21 cellular contexts compared by ENCODE assay signal in the genomic region with DNA sequence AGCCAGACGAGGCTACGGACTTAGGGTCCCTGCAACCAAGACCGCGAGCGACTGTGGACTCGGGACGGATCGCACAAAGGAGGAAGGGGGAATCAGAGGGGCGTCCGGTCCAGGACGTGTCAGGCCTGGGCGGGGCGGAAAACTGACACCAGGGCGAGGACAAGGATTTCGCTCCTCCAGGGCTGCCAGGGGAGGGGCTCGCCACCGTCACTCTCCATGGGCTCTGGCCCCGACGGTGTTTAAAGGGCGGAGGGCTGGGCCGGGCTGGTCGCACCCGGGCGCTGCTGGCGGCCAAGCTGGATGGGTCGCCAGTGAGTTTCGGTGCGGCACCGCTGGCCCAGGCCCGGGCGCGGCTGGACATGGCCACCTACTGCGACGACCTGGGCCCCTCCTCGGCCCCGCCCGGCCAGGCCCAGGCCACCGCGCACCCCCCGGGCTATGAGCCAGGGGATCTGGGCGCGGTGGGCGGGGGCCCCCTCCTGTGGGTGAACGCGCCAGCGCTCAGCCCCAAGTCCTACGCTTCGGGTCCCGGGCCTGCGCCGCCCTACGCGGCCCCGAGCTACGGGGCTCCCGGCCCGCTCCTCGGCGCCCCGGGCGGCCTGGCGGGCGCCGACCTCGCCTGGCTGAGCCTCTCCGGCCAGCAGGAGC. TPM values are rescaled to one million over a fixed set of nuclear protein-coding genes. Genes with fewer than 3 reads are reported as not detected.
DNase-seq lines count a peak whose midpoint lies in the region; ATAC-seq, FAIRE-seq and TF ChIP-seq lines count a peak whose summit lies in the region.
"Had no signal": no experiment of that assay in that cellular context is flagged by ENCODE, and none has a peak within 500 bp of the region (broad histone marks: within the 10 kb centered on the region; RNA-seq: fewer than 3 reads in every experiment).

Gene FOXI2 (plus strand): TSS at position 271 of the 648 bp plus-strand sequence. CDS start 89 bp downstream, at position 360.

- DNase-seq in SK-N-SH (peak; percentile 37), glutamatergic neuron (peak; percentile 45), mucosa of descending colon (no peak), testis (no peak), small intestine (no peak), T-helper 1 cell (no peak)
- no peak for DNase-seq in stimulated activated CD4-positive, alpha-beta T cell treated with anti-CD3 and anti-CD28 coated beads, Interleukin-4, amount 100 ng/mL, for 1 hour
- DNase-seq: activated naive CD4-positive, alpha-beta T cell treated with anti-CD3 and anti-CD28 coated beads, Interleukin-2, amount 10 ng/mL, durations not matched to agents 7 days and 5 days; brain microvascular endothelial cell; CD8-positive, alpha-beta T cell; NCI-H2029; NCI-H510A treated with DMSO at 0.1 percent for 48 hours; pancreas; PC-3; SW 1271 had no signal

- no peak within 1 kb of the TSS for H2AFZ ChIP-seq in SK-N-SH (ENCODE audit: low read depth)

- intact Hi-C loops in mucosa of descending colon (cut with DNase I, micrococcal nuclease) = no loop called here
- intact Hi-C loops in testis (cut with DNase I; ENCODE audit: low total_unique reads) = no loop called here

- no peak within 1 kb of the TSS for H3K4me2 ChIP-seq in SK-N-SH

- peaks cover 2% of the 10 kb centered on the region for H3K9me3 Mint-ChIP-seq in glutamatergic neuron (ENCODE audit: unreplicated experiment)
- H3K9me3 Mint-ChIP-seq: activated naive CD4-positive, alpha-beta T cell treated with anti-CD3 and anti-CD28 coated beads, Interleukin-2, amount 10 ng/mL, durations not matched to agents 7 days and 5 days; CD8-positive, alpha-beta T cell had no signal

- H3K36me3 ChIP-seq in SK-N-SH (replicated peaks in 1 of 2; ENCODE audit: control insufficient read depth in 1 of 2, insufficient read depth in 2 of 2, low read length in 1 of 2) (no peaks in the 10 kb centered on the region), mucosa of descending colon (ENCODE audit: low read depth) (no peaks in the 10 kb centered on the region), testis (ENCODE audit: low read depth, missing control alignments) (no peaks in the 10 kb centered on the region), small intestine (ENCODE audit: control insufficient read depth in 2 of 2, insufficient read depth in 2 of 2, low read length in 2 of 2) (no peaks in the 10 kb centered on the region)
- H3K36me3 ChIP-seq: brain microvascular endothelial cell, pancreas, upper lobe of left lung had no signal

- H3F3A ChIP-seq in SK-N-SH (replicated peaks; ENCODE audit: insufficient read depth) = no peaks in the 10 kb centered on the region

- H3K79me2 ChIP-seq in SK-N-SH (ENCODE audit: insufficient read depth) = no peaks in the 10 kb centered on the region

- no peaks in the 10 kb centered on the region for H3K4me1 Mint-ChIP-seq in glutamatergic neuron (ENCODE audit: low read depth, unreplicated experiment)
- H3K4me1 Mint-ChIP-seq: activated naive CD4-positive, alpha-beta T cell treated with anti-CD3 and anti-CD28 coated beads, Interleukin-2, amount 10 ng/mL, durations not matched to agents 7 days and 5 days had no signal

- TF ChIP-seq EP300 in SK-N-SH (IDR thresholded peaks at IDR 0.05; ENCODE audit: borderline replicate concordance in 1 of 2, low read depth in 1 of 2, low read length in 1 of 2) = no peak

- no peak for TF ChIP-seq POLR2A in testis (IDR thresholded peaks at IDR 0.05)

- WGBS in SK-N-SH (ENCODE audit: low lambda C conversion rate) = 7% methylated on average over 3 of the region's 66 CpGs
- WGBS in testis, 2 donors = 5 to 20% methylated on average over 4 to 30 of the region's 66 CpGs
- WGBS in small intestine, 3 donors = 3 to 9% (median 6%) methylated on average over 55 to 66 of the region's 66 CpGs

- H3K9me3 ChIP-seq in SK-N-SH (no peaks in the 10 kb centered on the region), mucosa of descending colon (no peaks in the 10 kb centered on the region), testis (no peaks in the 10 kb centered on the region), small intestine (ENCODE audit: control insufficient read depth, low read depth) (no peaks in the 10 kb centered on the region)
- H3K9me3 ChIP-seq: pancreas, upper lobe of left lung had no signal

- no peak within 1 kb of the TSS for H3K9ac ChIP-seq in SK-N-SH

- no peaks in the 10 kb centered on the region for H3K9me2 ChIP-seq in SK-N-SH

- no peaks in the 10 kb centered on the region for H3K4me1 ChIP-seq in SK-N-SH (ENCODE audit: control insufficient read depth in 1 of 2, insufficient read depth in 2 of 2, low read depth in 1 of 2, low read length in 1 of 2)
- H3K4me1 ChIP-seq in mucosa of descending colon (ENCODE audit: low read depth) = peaks cover 2% of the 10 kb centered on the region
- H3K4me1 ChIP-seq in testis = peaks cover 7% of the 10 kb centered on the region
- H3K4me1 ChIP-seq in small intestine (ENCODE audit: control insufficient read depth in 2 of 2, insufficient read depth in 1 of 2, low read depth in 1 of 2, low read length in 1 of 2) = no peaks in the 10 kb centered on the region
- H3K4me1 ChIP-seq: pancreas had no signal

- H3K27ac ChIP-seq in SK-N-SH (ENCODE audit: low read depth in 2 of 2, low read length in 1 of 2) (no peak within 1 kb of the TSS), testis (no peak within 1 kb of the TSS), small intestine (ENCODE audit: low read depth in 1 of 2, low read length in 1 of 2) (no peak within 1 kb of the TSS)
- H3K27ac ChIP-seq: 22Rv1, brain microvascular endothelial cell, pancreas, upper lobe of left lung had no signal

- no peak for TF ChIP-seq CTCF in SK-N-SH (IDR thresholded peaks at IDR 0.05)
- no peak for TF ChIP-seq CTCF in glutamatergic neuron (IDR thresholded peaks at IDR 0.05; ENCODE audit: partially characterized antibody, unreplicated experiment)
- no peak for TF ChIP-seq CTCF in mucosa of descending colon (IDR thresholded peaks at IDR 0.05)
- TF ChIP-seq CTCF in testis (IDR thresholded peaks at IDR 0.05) = no peak

- H3K4me3 ChIP-seq in SK-N-SH (ENCODE audit: low read depth in 2 of 2, low read length in 1 of 2) (no peak within 1 kb of the TSS), mucosa of descending colon (no peak within 1 kb of the TSS), testis (peak within 1 kb of the TSS; percentile 13 to 47), small intestine (ENCODE audit: low read depth in 1 of 2, low read length in 2 of 2) (no peak within 1 kb of the TSS)

- H3K4me3 Mint-ChIP-seq in glutamatergic neuron (ENCODE audit: unreplicated experiment) = peak within 1 kb of the TSS; percentile 57
- H3K4me3 Mint-ChIP-seq: activated naive CD4-positive, alpha-beta T cell treated with anti-CD3 and anti-CD28 coated beads, Interleukin-2, amount 10 ng/mL, durations not matched to agents 7 days and 5 days; CD8-positive, alpha-beta T cell; memory B cell had no signal

- H3K27ac Mint-ChIP-seq in glutamatergic neuron (ENCODE audit: unreplicated experiment) = no peak within 1 kb of the TSS
- H3K27ac Mint-ChIP-seq: activated naive CD4-positive, alpha-beta T cell treated with anti-CD3 and anti-CD28 coated beads, Interleukin-2, amount 10 ng/mL, durations not matched to agents 7 days and 5 days; CD8-positive, alpha-beta T cell; memory B cell had no signal

- H3K36me3 Mint-ChIP-seq in glutamatergic neuron (ENCODE audit: unreplicated experiment) = peaks cover 14% of the 10 kb centered on the region
- H3K36me3 Mint-ChIP-seq: activated naive CD4-positive, alpha-beta T cell treated with anti-CD3 and anti-CD28 coated beads, Interleukin-2, amount 10 ng/mL, durations not matched to agents 7 days and 5 days; CD8-positive, alpha-beta T cell; memory B cell had no signal

- no peak for FAIRE-seq in small intestine (lab: Jason Lieb, UNC)
- FAIRE-seq: G401.6, pancreas had no signal

- H3K27me3 Mint-ChIP-seq in glutamatergic neuron (ENCODE audit: unreplicated experiment) = peaks cover 20% of the 10 kb centered on the region

- ATAC-seq in SK-N-SH treated with all-trans-retinoic acid at 6 μM for 48 hours (no peak), mucosa of descending colon (peak; percentile 21)
- ATAC-seq: CD8-positive, alpha-beta T cell; PC-3 had no signal

- H3K27me3 ChIP-seq in SK-N-SH (ENCODE audit: insufficient read depth) = no peaks in the 10 kb centered on the region
- H3K27me3 ChIP-seq in testis = no peaks in the 10 kb centered on the region
- H3K27me3 ChIP-seq in small intestine (ENCODE audit: control insufficient read depth in 2 of 2, insufficient read depth in 2 of 2, low read length in 2 of 2) = peaks cover 17 to 33% of the 10 kb centered on the region in 2 donors

- H4K20me1 ChIP-seq in SK-N-SH (ENCODE audit: insufficient read depth) = no peaks in the 10 kb centered on the region

- TF ChIP-seq RAD21 in SK-N-SH (IDR thresholded peaks at IDR 0.05; ENCODE audit: low read length) = no peak

- CTCF ChIA-PET in SK-N-SH (lab: Yijun Ruan, JAX) = interaction anchor here (1.5 kb wide), 1 partner anchor 22 kb away, joined by 4 read pairs; no protein-coding TSS in a partner anchor

- POLR2A ChIA-PET in SK-N-SH (lab: Yijun Ruan, JAX) = no interaction called here

TF ChIP-seq in SK-N-SH, 30 proteins besides CTCF, POLR2A, EP300 and RAD21 (continues in another document):
- TF ChIP-seq EZH2phosphoT487 (IDR thresholded peaks at IDR 0.05; ENCODE audit: borderline replicate concordance, low read depth) (no peak), MXI1 (IDR thresholded peaks at IDR 0.05; ENCODE audit: low read depth, low read length) (no peak), JUND (IDR thresholded peaks at IDR 0.05) (no peak), NFIC (IDR thresholded peaks at IDR 0.05; ENCODE audit: borderline replicate concordance) (no peak)

TF ChIP-seq in SK-N-SH treated with all-trans-retinoic acid at 6 μM for 48 hours, 23 proteins besides CTCF, POLR2A, EP300 and RAD21 (continues in another document):
- no peak for TF ChIP-seq RARB (CRISPR knock-in tag; IDR thresholded peaks at IDR 0.05)

RNA-seq across cellular contexts. Expression of gene FOXI2, which starts in this region (rescaled TPM):
- polyA plus RNA-seq in SK-N-SH (2012; rRNA removed) (not detected in 2 replicates), testis (ENCODE audit: insufficient read depth, low read depth, low replicate concordance) (0.30 TPM), small intestine (under 1 TPM in 1 of 3 donors, not detected in 2; 0.19 TPM)
- polyA plus RNA-seq in SK-N-SH (2012; cell fraction: cytosol; rRNA removed) = not detected in 2 replicates
- polyA plus RNA-seq in SK-N-SH (2012; cell fraction: nucleus; rRNA removed) = not detected in 2 replicates
- total RNA-seq in glutamatergic neuron (ENCODE audit: unreplicated experiment) (0.17 TPM), mucosa of descending colon (under 1 TPM in 1 of 3 donors, not detected in 2; 0.12 TPM), testis (under 1 TPM; 0.47 to 0.74 TPM)
- total RNA-seq: CD8-positive, alpha-beta T cell; M059J; PC-3 had no signal

Comparison
In these comparisons a context has a peak if more than half of its experiments do, and no peak if none do; other contexts are left out.
1. Peak in DNase-seq in SK-N-SH; RNA of the gene not detected or under 1 TPM.
2. Peak in DNase-seq in glutamatergic neuron; RNA of the gene not detected or under 1 TPM.
3. Peak in ATAC-seq in mucosa of descending colon; RNA of the gene not detected or under 1 TPM.
4. H3K4me3 ChIP-seq: peak in testis (2 of 2); none in SK-N-SH (0 of 2), mucosa of descending colon (single experiment) and small intestine (0 of 2).